Comparison of ENCODE assay signal across 8 cellular contexts in the genomic region with DNA sequence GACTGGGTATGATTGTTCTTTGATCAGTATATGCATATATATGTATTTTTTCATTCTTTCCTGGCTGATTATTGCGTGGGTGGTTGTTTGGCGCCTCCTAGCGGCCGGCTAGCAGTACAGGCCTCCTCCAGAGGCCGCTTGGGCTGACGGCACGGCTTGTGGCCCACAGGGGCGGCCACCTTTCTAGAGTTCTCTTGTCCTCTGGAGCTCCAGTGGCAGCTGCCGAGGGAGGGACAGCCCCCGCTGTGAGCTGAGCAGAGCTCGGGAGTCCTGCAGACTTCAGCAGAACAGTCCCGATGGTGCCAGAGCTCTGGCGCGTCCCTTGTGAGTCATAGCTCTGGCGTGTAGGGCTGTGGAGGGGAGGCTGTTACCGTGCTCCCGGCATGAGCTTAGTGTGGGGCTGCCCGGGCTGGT. TPM values are rescaled to one million over a fixed set of nuclear protein-coding genes. Genes with fewer than 3 reads are reported as not detected.
DNase-seq lines count a peak whose midpoint lies in the region; ATAC-seq and TF ChIP-seq lines count a peak whose summit lies in the region.

No MANE protein-coding gene starts in this region.

- no peaks in the 10 kb centered on the region for H3K4me1 ChIP-seq in spleen

- ATAC-seq in left cardiac atrium (peak; percentile 87 to 96), HG02885 (IDR thresholded peaks at IDR 0.05; ENCODE audit: poor library complexity, unreplicated experiment) (no peak), GM19395 (IDR thresholded peaks at IDR 0.05; ENCODE audit: unreplicated experiment) (no peak)

- peak overlapping the region in 2 of 8 donors; percentile 22 to 24 for H3K4me3 ChIP-seq in spleen

- no peaks in the 10 kb centered on the region for H3K27me3 ChIP-seq in spleen (replicated peaks in 1 of 7)

- peaks cover 0 to 30% (median 7%) of the 10 kb centered on the region in 8 donors for H3K9me3 ChIP-seq in spleen

- no peak for TF ChIP-seq POLR2A in spleen (IDR thresholded peaks at IDR 0.05)

- H3K36me3 ChIP-seq in spleen: no peaks in the 10 kb centered on the region

- peak; percentile 50; the same call in 1 of the 2 replicates for TF ChIP-seq CTCF in GM12874 (IDR thresholded peaks at IDR 0.05; ENCODE audit: insufficient read depth, low read depth, low read length)
- peak; percentile 15 to 90 (median 78) for TF ChIP-seq CTCF in spleen (IDR thresholded peaks at IDR 0.05 in 8 of 11, conservative IDR thresholded peaks at IDR 0.05 in 3 of 11)

- peak overlapping the region in 1 of 8 donors; percentile 28 for H3K27ac ChIP-seq in spleen

- intact Hi-C loops in left cardiac atrium (cut with DNase I): loop anchor here (10.0 kb wide), 1 partner anchor 278 kb away; no protein-coding TSS in a partner anchor
- intact Hi-C loops in spleen (cut with DNase I; ENCODE audit: low total_unique reads): loop anchor here (5.0 kb wide), 1 partner anchor 214 kb away; no protein-coding TSS in a partner anchor

- WGBS in spleen, 5 donors: 59 to 78% (median 69%) methylated on average over 14 to 18 of the region's 18 CpGs

- DNase-seq in RKO (ENCODE audit: low spot score) (peak; percentile 93), activated gamma-delta T cell treated with Interleukin-2 at 50 U/mL for 16 hours (peak; percentile 65), left cardiac atrium (peak; percentile 67), spleen (peak; percentile 88), middle frontal gyrus (ENCODE audit: extremely low spot score, low spot score) (no peak)

RNA-seq across cellular contexts. Expression of gene ZNF429, which starts 22.5 kb away (rescaled TPM):
- total RNA-seq in left cardiac atrium (1 to 10 TPM; 6.2 to 8.7 TPM), spleen (10 to 100 TPM; 14.4 to 45.0 (median 22.8) TPM)
- polyA plus RNA-seq in spleen: 1 to 10 TPM; 6.9 to 9.4 (median 7.3) TPM

Comparison
In these comparisons a context has a peak if more than half of its experiments do, and no peak if none do; other contexts are left out.
1. ATAC-seq: peak in left cardiac atrium (2 of 2); none in HG02885 (single experiment) and GM19395 (single experiment).